In the genomic region with DNA sequence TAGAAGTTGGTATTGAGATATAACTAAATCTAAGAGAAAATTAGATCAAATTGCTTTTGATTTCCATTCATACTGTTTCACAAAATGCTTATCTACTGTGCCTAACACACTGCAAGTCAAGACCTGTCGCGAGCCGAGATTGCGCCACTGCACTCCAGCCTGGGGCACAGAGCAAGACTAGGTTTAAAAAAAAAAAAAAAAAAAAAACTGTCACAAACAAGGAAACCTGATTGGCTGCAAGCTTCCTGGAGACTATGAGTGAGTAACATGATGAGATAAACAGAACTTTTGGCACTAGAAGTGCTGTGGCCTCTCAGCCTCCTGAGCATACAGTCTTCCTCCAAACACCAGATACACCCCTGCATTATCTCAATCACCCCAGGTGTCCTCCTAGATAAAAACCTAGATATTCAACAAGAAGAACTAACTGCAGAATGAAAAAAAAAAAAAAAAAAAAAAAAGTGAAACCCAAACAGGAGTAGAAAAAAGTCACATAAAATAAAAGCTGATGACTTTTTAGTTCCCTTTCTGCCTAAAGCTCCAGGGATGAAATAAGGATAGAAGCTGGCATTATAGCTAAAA, we compare ENCODE assay signal across 1 cellular context.
TF ChIP-seq lines count a peak whose summit lies in the region.

No MANE protein-coding gene starts in this region.

TF ChIP-seq in liver, 16 proteins besides CTCF, POLR2A, EP300 and RAD21 (continued from another document):
- TF ChIP-seq, protein P1, sequence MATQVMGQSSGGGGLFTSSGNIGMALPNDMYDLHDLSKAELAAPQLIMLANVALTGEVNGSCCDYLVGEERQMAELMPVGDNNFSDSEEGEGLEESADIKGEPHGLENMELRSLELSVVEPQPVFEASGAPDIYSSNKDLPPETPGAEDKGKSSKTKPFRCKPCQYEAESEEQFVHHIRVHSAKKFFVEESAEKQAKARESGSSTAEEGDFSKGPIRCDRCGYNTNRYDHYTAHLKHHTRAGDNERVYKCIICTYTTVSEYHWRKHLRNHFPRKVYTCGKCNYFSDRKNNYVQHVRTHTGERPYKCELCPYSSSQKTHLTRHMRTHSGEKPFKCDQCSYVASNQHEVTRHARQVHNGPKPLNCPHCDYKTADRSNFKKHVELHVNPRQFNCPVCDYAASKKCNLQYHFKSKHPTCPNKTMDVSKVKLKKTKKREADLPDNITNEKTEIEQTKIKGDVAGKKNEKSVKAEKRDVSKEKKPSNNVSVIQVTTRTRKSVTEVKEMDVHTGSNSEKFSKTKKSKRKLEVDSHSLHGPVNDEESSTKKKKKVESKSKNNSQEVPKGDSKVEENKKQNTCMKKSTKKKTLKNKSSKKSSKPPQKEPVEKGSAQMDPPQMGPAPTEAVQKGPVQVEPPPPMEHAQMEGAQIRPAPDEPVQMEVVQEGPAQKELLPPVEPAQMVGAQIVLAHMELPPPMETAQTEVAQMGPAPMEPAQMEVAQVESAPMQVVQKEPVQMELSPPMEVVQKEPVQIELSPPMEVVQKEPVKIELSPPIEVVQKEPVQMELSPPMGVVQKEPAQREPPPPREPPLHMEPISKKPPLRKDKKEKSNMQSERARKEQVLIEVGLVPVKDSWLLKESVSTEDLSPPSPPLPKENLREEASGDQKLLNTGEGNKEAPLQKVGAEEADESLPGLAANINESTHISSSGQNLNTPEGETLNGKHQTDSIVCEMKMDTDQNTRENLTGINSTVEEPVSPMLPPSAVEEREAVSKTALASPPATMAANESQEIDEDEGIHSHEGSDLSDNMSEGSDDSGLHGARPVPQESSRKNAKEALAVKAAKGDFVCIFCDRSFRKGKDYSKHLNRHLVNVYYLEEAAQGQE (IDR thresholded peaks at IDR 0.05), result no peak
